ENCODE assay signal across 16 cellular contexts in the genomic region with DNA sequence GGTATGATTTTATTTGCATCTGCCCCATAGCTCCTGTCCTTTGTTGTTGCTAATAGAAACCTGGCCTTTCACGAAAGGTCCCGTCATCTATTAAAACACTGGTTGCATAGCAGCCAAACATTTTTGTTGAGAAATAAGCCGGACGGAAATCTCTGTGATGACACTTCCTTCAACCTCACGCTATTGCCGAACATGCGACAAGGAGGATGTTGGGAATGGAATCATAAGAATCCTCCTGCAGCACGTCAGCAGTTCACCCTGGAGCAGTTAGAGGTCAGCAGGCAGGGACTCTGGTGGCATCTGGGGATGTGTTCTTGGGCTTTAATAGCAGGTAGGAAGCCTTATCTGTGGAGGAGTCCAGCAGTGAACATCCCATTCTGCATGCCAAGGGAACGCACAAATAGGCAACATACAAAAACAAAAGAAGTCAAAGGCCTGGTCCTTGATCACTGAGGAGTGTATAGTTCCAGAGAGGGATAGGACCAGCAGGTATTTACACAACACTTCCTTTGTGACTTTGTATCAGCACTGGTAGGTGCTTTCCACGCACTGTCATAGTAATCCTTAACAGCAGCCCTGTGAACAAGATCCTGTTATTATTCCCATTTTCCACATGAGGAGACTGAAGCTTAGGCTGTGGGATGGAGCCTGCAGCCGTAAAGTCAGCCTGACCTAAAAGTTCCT. TPM values are rescaled to one million over a fixed set of nuclear protein-coding genes. Genes with fewer than 3 reads are reported as not detected.
A peak's percentile ranks its signal among the peaks of the same experiment; 100 is the strongest.
DNase-seq lines count a peak whose midpoint lies in the region; ATAC-seq and TF ChIP-seq lines count a peak whose summit lies in the region.
"Had no signal": no experiment of that assay in that cellular context is flagged by ENCODE, and none has a peak within 500 bp of the region (broad histone marks: within the 10 kb centered on the region; RNA-seq: fewer than 3 reads in every experiment).

No MANE protein-coding gene starts in this region.

- no peaks in the 10 kb centered on the region for H3K36me3 ChIP-seq in aorta (ENCODE audit: control insufficient read depth in 1 of 2, insufficient read depth in 2 of 2, low read length in 1 of 2)
- no peaks in the 10 kb centered on the region for H3K36me3 ChIP-seq in effector memory CD4-positive, alpha-beta T cell (ENCODE audit: control insufficient read depth, insufficient read depth, low read length)
- H3K36me3 ChIP-seq: WERI-Rb-1 had no signal

- ATAC-seq in natural killer cell (no peak), aorta (ENCODE audit: low FRiP score) (peak; percentile 65)
- ATAC-seq in natural killer cell treated with Interleukin-12 subunit alpha and Interleukin-12 subunit beta and Interleukin-15 and Interleukin-18, amount 100 ng/mL, for 72 hours = no peak

- no peak for TF ChIP-seq CTCF in natural killer cell (IDR thresholded peaks at IDR 0.05)
- no peak for TF ChIP-seq CTCF in fibroblast of pulmonary artery (IDR thresholded peaks at IDR 0.05; ENCODE audit: low read length, missing control alignments)

- H3K27ac ChIP-seq in aorta (ENCODE audit: low read depth in 1 of 2, low read length in 2 of 2) = no peak overlapping the region
- H3K27ac ChIP-seq in effector memory CD4-positive, alpha-beta T cell (ENCODE audit: insufficient read depth, low read length, poor library complexity, severe bottlenecking) = no peak overlapping the region
- H3K27ac ChIP-seq: WERI-Rb-1 had no signal

- DNase-seq in natural killer cell (no peak), fibroblast of pulmonary artery (ENCODE audit: low read depth) (peak; percentile 93), mucosa of gallbladder (ENCODE audit: low spot score) (peak; percentile 48), aorta (peak in 1 of 2 donors; percentile 68), T-helper 1 cell (no peak)
- DNase-seq in natural killer cell treated with Interleukin-12 subunit alpha and Interleukin-12 subunit beta and Interleukin-15 and Interleukin-18, amount 100 ng/mL, for 72 hours (ENCODE audit: low spot score) = no peak
- no peak for DNase-seq in effector memory CD4-positive, alpha-beta T cell
- no peak for DNase-seq in activated naive CD8-positive, alpha-beta T cell treated with anti-CD3 and anti-CD28 coated beads for 36 hours
- DNase-seq: DMS79 treated with DMSO at 0.1 percent for 48 hours, erythroblast, Karpas-422, kidney, NCI-H510A treated with DMSO at 0.1 percent for 48 hours, posterior cingulate gyrus, SHP77, WERI-Rb-1 had no signal

- H3K36me3 Mint-ChIP-seq in natural killer cell = no peaks in the 10 kb centered on the region
- H3K36me3 Mint-ChIP-seq in natural killer cell treated with Interleukin-12 subunit alpha and Interleukin-12 subunit beta and Interleukin-15 and Interleukin-18, amount 100 ng/mL, for 72 hours = no peaks in the 10 kb centered on the region
- H3K36me3 Mint-ChIP-seq in activated naive CD8-positive, alpha-beta T cell treated with anti-CD3 and anti-CD28 coated beads for 36 hours = peaks cover 3% of the 10 kb centered on the region

- H3K4me3 ChIP-seq in fibroblast of pulmonary artery (replicated peaks; ENCODE audit: low read depth, low read length) = no peak overlapping the region
- H3K4me3 ChIP-seq in aorta (ENCODE audit: low read length in 2 of 2) = no peak overlapping the region
- H3K4me3 ChIP-seq in effector memory CD4-positive, alpha-beta T cell (ENCODE audit: insufficient read depth, low read depth, low read length, poor library complexity, severe bottlenecking) = no peak overlapping the region

- no peak overlapping the region for H3K4me3 Mint-ChIP-seq in natural killer cell
- H3K4me3 Mint-ChIP-seq in natural killer cell treated with Interleukin-12 subunit alpha and Interleukin-12 subunit beta and Interleukin-15 and Interleukin-18, amount 100 ng/mL, for 72 hours = no peak overlapping the region
- H3K4me3 Mint-ChIP-seq in activated naive CD8-positive, alpha-beta T cell treated with anti-CD3 and anti-CD28 coated beads for 36 hours = no peak overlapping the region

- WGBS in aorta, 2 donors = 92 to 93% methylated on average over 11 of the region's 11 CpGs

- H3K27ac Mint-ChIP-seq in natural killer cell = peak overlapping the region; percentile 4 to 57
- peak overlapping the region in 1 of 2 donors; percentile 59 for H3K27ac Mint-ChIP-seq in natural killer cell treated with Interleukin-12 subunit alpha and Interleukin-12 subunit beta and Interleukin-15 and Interleukin-18, amount 100 ng/mL, for 72 hours
- H3K27ac Mint-ChIP-seq in activated naive CD8-positive, alpha-beta T cell treated with anti-CD3 and anti-CD28 coated beads for 36 hours = no peak overlapping the region

- H3K9me3 ChIP-seq in aorta (ENCODE audit: control insufficient read depth, low read length) = no peaks in the 10 kb centered on the region
- H3K9me3 ChIP-seq in effector memory CD4-positive, alpha-beta T cell (ENCODE audit: control insufficient read depth, low read length) = no peaks in the 10 kb centered on the region

- intact Hi-C loops in natural killer cell (cut with micrococcal nuclease) (no loop called here), aorta (cut with DNase I) (no loop called here)

- H3K4me1 ChIP-seq in aorta (ENCODE audit: control insufficient read depth in 1 of 2, insufficient read depth in 2 of 2, low read length in 2 of 2) = peaks cover 0 to 8% of the 10 kb centered on the region in 2 donors
- H3K4me1 ChIP-seq in effector memory CD4-positive, alpha-beta T cell (ENCODE audit: control insufficient read depth, insufficient read depth, low read length, poor library complexity, severe bottlenecking) = peaks cover 9% of the 10 kb centered on the region

- H3K9me3 Mint-ChIP-seq in natural killer cell = no peaks in the 10 kb centered on the region
- no peaks in the 10 kb centered on the region for H3K9me3 Mint-ChIP-seq in natural killer cell treated with Interleukin-12 subunit alpha and Interleukin-12 subunit beta and Interleukin-15 and Interleukin-18, amount 100 ng/mL, for 72 hours
- H3K9me3 Mint-ChIP-seq in activated naive CD8-positive, alpha-beta T cell treated with anti-CD3 and anti-CD28 coated beads for 36 hours = no peaks in the 10 kb centered on the region

- no peaks in the 10 kb centered on the region for H3K27me3 Mint-ChIP-seq in natural killer cell (ENCODE audit: low read depth in 2 of 2)
- no peaks in the 10 kb centered on the region for H3K27me3 Mint-ChIP-seq in natural killer cell treated with Interleukin-12 subunit alpha and Interleukin-12 subunit beta and Interleukin-15 and Interleukin-18, amount 100 ng/mL, for 72 hours
- no peaks in the 10 kb centered on the region for H3K27me3 Mint-ChIP-seq in activated naive CD8-positive, alpha-beta T cell treated with anti-CD3 and anti-CD28 coated beads for 36 hours

- H3K27me3 ChIP-seq in aorta (ENCODE audit: control insufficient read depth in 1 of 2, insufficient read depth in 2 of 2, low read length in 1 of 2) = no peaks in the 10 kb centered on the region
- H3K27me3 ChIP-seq in effector memory CD4-positive, alpha-beta T cell (replicated peaks; ENCODE audit: control insufficient read depth, insufficient read depth, low read length, poor library complexity, severe bottlenecking) = no peaks in the 10 kb centered on the region

- peaks cover 72 to 73% of the 10 kb centered on the region in 2 donors for H3K4me1 Mint-ChIP-seq in natural killer cell
- peaks cover 54 to 60% of the 10 kb centered on the region in 2 donors for H3K4me1 Mint-ChIP-seq in natural killer cell treated with Interleukin-12 subunit alpha and Interleukin-12 subunit beta and Interleukin-15 and Interleukin-18, amount 100 ng/mL, for 72 hours (ENCODE audit: low read depth in 2 of 2)
- H3K4me1 Mint-ChIP-seq in activated naive CD8-positive, alpha-beta T cell treated with anti-CD3 and anti-CD28 coated beads for 36 hours = peaks cover 41% of the 10 kb centered on the region

RNA-seq across cellular contexts. Expression of a gene that starts 33.4 kb away (rescaled TPM):
- total RNA-seq in natural killer cell (100 to 1,000 TPM; 153 to 159 (median 158) TPM), mucosa of gallbladder (60.3 TPM), aorta (10 to 100 TPM; 51.1 to 70.7 TPM)
- 100 to 1,000 TPM; 109 to 110 TPM for total RNA-seq in natural killer cell treated with Interleukin-12 subunit alpha and Interleukin-12 subunit beta and Interleukin-15 and Interleukin-18, amount 100 ng/mL, for 72 hours
- 1 to 10 TPM; 4.5 to 8.2 TPM for polyA plus RNA-seq in aorta
- total RNA-seq in activated naive CD8-positive, alpha-beta T cell treated with anti-CD3 and anti-CD28 coated beads for 36 hours = 10 to 100 TPM; 10.2 to 11.0 TPM

Comparison
In these comparisons a context has a peak if more than half of its experiments do, and no peak if none do; other contexts are left out.
1. DNase-seq: peak in fibroblast of pulmonary artery (single experiment) and mucosa of gallbladder (single experiment); none in natural killer cell (single experiment), natural killer cell treated with Interleukin-12 subunit alpha and Interleukin-12 subunit beta and Interleukin-15 and Interleukin-18, amount 100 ng/mL, for 72 hours (single experiment), T-helper 1 cell (0 of 5), effector memory CD4-positive, alpha-beta T cell (0 of 3) and activated naive CD8-positive, alpha-beta T cell treated with anti-CD3 and anti-CD28 coated beads for 36 hours (single experiment).